29 cellular contexts compared by ENCODE assay signal in genomic region chr18:26086959-26087358, GRCh38. TPM values are rescaled to one million over a fixed set of nuclear protein-coding genes. Genes with fewer than 3 reads are reported as not detected.
DNase-seq lines count a peak whose midpoint lies in the region; ATAC-seq and TF ChIP-seq lines count a peak whose summit lies in the region.
"Had no signal": no experiment of that assay in that cellular context is flagged by ENCODE, and none has a peak within 500 bp of the region (broad histone marks: within the 10 kb centered on the region; RNA-seq: fewer than 3 reads in every experiment).

No MANE protein-coding gene starts in this region.

- TF ChIP-seq CTCF in GM06990 (IDR thresholded peaks at IDR 0.05; ENCODE audit: insufficient read depth, low read length, poor library complexity, severe bottlenecking) (no peak), GM10248 (IDR thresholded peaks at IDR 0.05; ENCODE audit: control extremely low read depth, extremely low read depth, low read depth, missing control alignments) (no peak)

- no peak overlapping the region for H3K27ac ChIP-seq in ACC112 (ENCODE audit: low read depth, low read length)
- H3K27ac ChIP-seq: BLaER1 treated with 17β-estradiol and CSF1 and Interleukin-3, amounts not matched to agents 10 nM and 100 nM; breast epithelium; colonic mucosa; HL-60; upper lobe of right lung had no signal

- H2AFZ ChIP-seq in ACC112 (ENCODE audit: low read length, unreplicated experiment), result no peak overlapping the region

- peak overlapping the region; percentile 88; the same call in 1 of the 2 replicates for H3K4me3 ChIP-seq in ACC112 (ENCODE audit: low read depth, low read length)
- H3K4me3 ChIP-seq in GM06990 (replicated peaks; ENCODE audit: low read depth, low read length), result no peak overlapping the region
- H3K4me3 ChIP-seq in adipocyte (ENCODE audit: low read length), result peak overlapping the region; percentile 100
- H3K4me3 ChIP-seq: BLaER1 treated with 17β-estradiol and CSF1 and Interleukin-3, amounts not matched to agents 10 nM and 100 nM; breast epithelium; colonic mucosa; upper lobe of right lung had no signal

- CTCF ChIA-PET in activated CD4-positive, alpha-beta T cell treated with anti-CD3 and anti-CD28 coated beads, Interleukin-2, amount 10 ng/mL, durations not matched to agents 7 days and 5 days (lab: Charles Lee), result no interaction called here
- CTCF ChIA-PET in GM10248 (lab: Yijun Ruan, JAX), result no interaction called here

- H3K27me3 ChIP-seq in ACC112 (ENCODE audit: insufficient read depth, low read length) (no peaks in the 10 kb centered on the region), GM06990 (replicated peaks; ENCODE audit: control insufficient read depth, insufficient read depth, low read length) (no peaks in the 10 kb centered on the region), adipocyte (replicated peaks; ENCODE audit: control insufficient read depth, insufficient read depth, low read length) (no peaks in the 10 kb centered on the region)
- H3K27me3 ChIP-seq: BLaER1 treated with 17β-estradiol and CSF1 and Interleukin-3, amounts not matched to agents 10 nM and 100 nM; breast epithelium; colonic mucosa; upper lobe of right lung had no signal

- DNase-seq in GM06990 (ENCODE audit: extremely low read depth, insufficient read length) (peak; percentile 35), MV-4-11 (lab: John Stamatoyannopoulos, UW) (peak; percentile 75), adipocyte (ENCODE audit: low read depth) (no peak), GM10248 (ENCODE audit: extremely low spot score) (no peak), NCI-H2171 treated with DMSO at 0.1 percent for 48 hours (lab: John Stamatoyannopoulos, UW) (no peak)
- DNase-seq in activated CD4-positive, alpha-beta T cell treated with anti-CD3 and anti-CD28 coated beads, Interleukin-2, amount 10 ng/mL, durations not matched to agents 7 days and 5 days, result no peak
- DNase-seq: ACHN; activated gamma-delta T cell treated with Interleukin-2 at 50 U/mL for 16 hours; colonic mucosa; effector memory CD8-positive, alpha-beta T cell; foreskin fibroblast; left cardiac atrium; mesenchymal stem cell; NCI-H1417; NCI-H2081; NCI-H82; occipital lobe; SHP77 treated with DMSO at 0.1 percent for 48 hours; substantia nigra; upper lobe of right lung had no signal

- H3K9me3 ChIP-seq in adipocyte (ENCODE audit: control insufficient read depth, low read length), result no peaks in the 10 kb centered on the region
- H3K9me3 ChIP-seq: BLaER1 treated with 17β-estradiol and CSF1 and Interleukin-3, amounts not matched to agents 10 nM and 100 nM; breast epithelium; colonic mucosa; upper lobe of right lung had no signal

- no peak for ATAC-seq in GM18909 (IDR thresholded peaks at IDR 0.05; ENCODE audit: poor library complexity, unreplicated experiment)
- ATAC-seq: effector memory CD8-positive, alpha-beta T cell; HCT116; left cardiac atrium; Panc1; upper lobe of right lung had no signal

- H3K4me3 Mint-ChIP-seq in activated CD4-positive, alpha-beta T cell treated with anti-CD3 and anti-CD28 coated beads, Interleukin-2, amount 10 ng/mL, durations not matched to agents 7 days and 5 days, result no peak overlapping the region
- H3K4me3 Mint-ChIP-seq: effector memory CD8-positive, alpha-beta T cell had no signal

- peaks cover 18% of the 10 kb centered on the region for H3K4me1 ChIP-seq in ACC112 (ENCODE audit: control insufficient read depth, insufficient read depth, low read length, unreplicated experiment)
- H3K4me1 ChIP-seq in adipocyte (ENCODE audit: control insufficient read depth, insufficient read depth, low read length), result peaks cover 26% of the 10 kb centered on the region
- H3K4me1 ChIP-seq: breast epithelium had no signal

- H3K9me3 Mint-ChIP-seq in activated CD4-positive, alpha-beta T cell treated with anti-CD3 and anti-CD28 coated beads, Interleukin-2, amount 10 ng/mL, durations not matched to agents 7 days and 5 days, result no peaks in the 10 kb centered on the region
- H3K9me3 Mint-ChIP-seq: effector memory CD8-positive, alpha-beta T cell had no signal

- H3K36me3 ChIP-seq in ACC112 (ENCODE audit: insufficient read depth, low read length) (peaks cover 45% of the 10 kb centered on the region), GM06990 (ENCODE audit: control insufficient read depth, insufficient read depth, low read length) (peaks cover 1% of the 10 kb centered on the region), adipocyte (ENCODE audit: control insufficient read depth, insufficient read depth, low read length, severe bottlenecking) (peaks cover 52% of the 10 kb centered on the region)
- H3K36me3 ChIP-seq: breast epithelium had no signal

- peaks cover 83% of the 10 kb centered on the region for H3K79me2 ChIP-seq in ACC112 (ENCODE audit: control insufficient read depth, insufficient read depth, low read length, unreplicated experiment)

- no peak overlapping the region for H3K27ac Mint-ChIP-seq in activated CD4-positive, alpha-beta T cell treated with anti-CD3 and anti-CD28 coated beads, Interleukin-2, amount 10 ng/mL, durations not matched to agents 7 days and 5 days
- H3K27ac Mint-ChIP-seq: effector memory CD8-positive, alpha-beta T cell had no signal

- no peaks in the 10 kb centered on the region for H3K27me3 Mint-ChIP-seq in activated CD4-positive, alpha-beta T cell treated with anti-CD3 and anti-CD28 coated beads, Interleukin-2, amount 10 ng/mL, durations not matched to agents 7 days and 5 days
- H3K27me3 Mint-ChIP-seq: effector memory CD8-positive, alpha-beta T cell had no signal

- POLR2A ChIA-PET in activated CD4-positive, alpha-beta T cell treated with anti-CD3 and anti-CD28 coated beads, Interleukin-2, amount 10 ng/mL, durations not matched to agents 7 days and 5 days (lab: Charles Lee), result no interaction called here
- POLR2A ChIA-PET in GM10248 (lab: Yijun Ruan, JAX), result no interaction called here

- H3K9ac ChIP-seq in adipocyte (ENCODE audit: low read length), result no peak overlapping the region

- peaks cover 35% of the 10 kb centered on the region for H3K4me1 Mint-ChIP-seq in activated CD4-positive, alpha-beta T cell treated with anti-CD3 and anti-CD28 coated beads, Interleukin-2, amount 10 ng/mL, durations not matched to agents 7 days and 5 days

- peaks cover 38% of the 10 kb centered on the region for H3K36me3 Mint-ChIP-seq in activated CD4-positive, alpha-beta T cell treated with anti-CD3 and anti-CD28 coated beads, Interleukin-2, amount 10 ng/mL, durations not matched to agents 7 days and 5 days (ENCODE audit: low read depth)

RNA-seq across cellular contexts. Expression of gene SS18, which starts 3.5 kb away (rescaled TPM):
- total RNA-seq in activated CD4-positive, alpha-beta T cell treated with anti-CD3 and anti-CD28 coated beads, Interleukin-2, amount 10 ng/mL, durations not matched to agents 7 days and 5 days, result 10 to 100 TPM; 72.6 to 82.6 TPM

RNA-seq across cellular contexts. Expression of gene PSMA8, which starts 46.7 kb away (rescaled TPM):
- total RNA-seq in activated CD4-positive, alpha-beta T cell treated with anti-CD3 and anti-CD28 coated beads, Interleukin-2, amount 10 ng/mL, durations not matched to agents 7 days and 5 days, result 1 to 10 TPM in 1 of 2 experiments, under 1 TPM in 1; 0.89 to 1.2 TPM
- total RNA-seq: breast epithelium, colonic mucosa, left cardiac atrium, myocyte, occipital lobe, skeletal muscle tissue, upper lobe of right lung had no signal

Comparison
In these comparisons a context has a peak if more than half of its experiments do, and no peak if none do; other contexts are left out.
1. DNase-seq: peak in GM06990 (single experiment) and MV-4-11 (single experiment); none in adipocyte (single experiment), activated CD4-positive, alpha-beta T cell treated with anti-CD3 and anti-CD28 coated beads, Interleukin-2, amount 10 ng/mL, durations not matched to agents 7 days and 5 days (single experiment), GM10248 (single experiment) and NCI-H2171 treated with DMSO at 0.1 percent for 48 hours (single experiment).